8 cellular contexts compared by ENCODE assay signal in the genomic region with DNA sequence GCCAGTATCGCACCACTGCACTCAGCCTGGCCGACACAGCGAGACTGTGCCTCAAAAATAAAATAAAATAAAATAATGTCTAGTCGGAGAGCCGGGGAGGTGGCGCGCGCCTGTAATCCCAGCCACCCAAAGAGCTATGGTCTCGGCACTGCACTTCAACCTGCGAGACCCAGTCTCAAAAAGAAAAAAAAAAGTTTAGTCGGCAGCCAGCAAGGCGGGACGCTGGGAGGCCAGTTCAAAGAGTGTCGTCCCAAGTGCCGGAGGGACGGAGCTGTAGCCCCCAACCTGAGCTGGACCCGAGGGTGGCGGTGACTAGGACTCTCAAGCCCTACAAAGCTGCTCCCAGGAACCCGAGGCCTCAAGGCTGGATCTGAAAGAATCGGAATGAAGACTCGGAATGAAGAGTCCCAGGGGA. TPM values are rescaled to one million over a fixed set of nuclear protein-coding genes. Genes with fewer than 3 reads are reported as not detected.
DNase-seq lines count a peak whose midpoint lies in the region; ATAC-seq and TF ChIP-seq lines count a peak whose summit lies in the region.

No MANE protein-coding gene starts in this region.

- H3K9me3 ChIP-seq in thymus (ENCODE audit: control insufficient read depth): no peaks in the 10 kb centered on the region

- CTCF ChIA-PET in activated CD4-positive, alpha-beta T cell treated with anti-CD3 and anti-CD28 coated beads for 36 hours (lab: Charles Lee): interaction anchor here (0.9 to 2.7 kb wide), 6 partner anchors 17 to 259 kb away, joined by 3 to 20 read pairs (median 4); a partner anchor contains a TSS

- peak overlapping the region; percentile 80 for H3K4me3 Mint-ChIP-seq in activated CD4-positive, alpha-beta T cell treated with anti-CD3 and anti-CD28 coated beads for 36 hours
- peak overlapping the region; percentile 89 for H3K4me3 Mint-ChIP-seq in activated naive CD8-positive, alpha-beta T cell treated with anti-CD3 and anti-CD28 coated beads, Interleukin-2, amount 50 U/mL, for 24 hours

- H3K4me3 ChIP-seq in kidney epithelial cell (ENCODE audit: low read depth, low read length) (peak overlapping the region; percentile 38), thymus (ENCODE audit: low read length) (peak overlapping the region; percentile 57)

- no peaks in the 10 kb centered on the region for H3K27me3 Mint-ChIP-seq in activated CD4-positive, alpha-beta T cell treated with anti-CD3 and anti-CD28 coated beads for 36 hours
- no peaks in the 10 kb centered on the region for H3K27me3 Mint-ChIP-seq in activated naive CD8-positive, alpha-beta T cell treated with anti-CD3 and anti-CD28 coated beads, Interleukin-2, amount 50 U/mL, for 24 hours

- no peak for ATAC-seq in activated CD4-positive, alpha-beta T cell treated with anti-CD3 and anti-CD28 coated beads for 36 hours
- no peak for ATAC-seq in activated naive CD8-positive, alpha-beta T cell treated with anti-CD3 and anti-CD28 coated beads, Interleukin-2, amount 50 U/mL, for 24 hours

- H3K4me1 ChIP-seq in thymus (ENCODE audit: control insufficient read depth, insufficient read depth, low read length): no peaks in the 10 kb centered on the region

- H3K9me3 Mint-ChIP-seq in activated CD4-positive, alpha-beta T cell treated with anti-CD3 and anti-CD28 coated beads for 36 hours (ENCODE audit: low read depth): no peaks in the 10 kb centered on the region
- H3K9me3 Mint-ChIP-seq in activated naive CD8-positive, alpha-beta T cell treated with anti-CD3 and anti-CD28 coated beads, Interleukin-2, amount 50 U/mL, for 24 hours: no peaks in the 10 kb centered on the region

- H3K4me1 Mint-ChIP-seq in activated CD4-positive, alpha-beta T cell treated with anti-CD3 and anti-CD28 coated beads for 36 hours: peaks cover 10% of the 10 kb centered on the region
- H3K4me1 Mint-ChIP-seq in activated naive CD8-positive, alpha-beta T cell treated with anti-CD3 and anti-CD28 coated beads, Interleukin-2, amount 50 U/mL, for 24 hours: peaks cover 20% of the 10 kb centered on the region

- H3K36me3 ChIP-seq in kidney epithelial cell (ENCODE audit: control insufficient read depth, insufficient read depth, low read length): no peaks in the 10 kb centered on the region
- H3K36me3 ChIP-seq in thymus (ENCODE audit: control insufficient read depth, insufficient read depth): no peaks in the 10 kb centered on the region

- no peak for DNase-seq in activated CD4-positive, alpha-beta T cell treated with anti-CD3 and anti-CD28 coated beads for 36 hours
- DNase-seq in activated CD4-positive, alpha-beta T cell treated with anti-CD3 and anti-CD28 coated beads, Interleukin-2, amount 50 U/mL, for 1 hour: no peak
- no peak for DNase-seq in activated naive CD8-positive, alpha-beta T cell treated with anti-CD3 and anti-CD28 coated beads, Interleukin-2, amount 50 U/mL, for 24 hours
- no peak for DNase-seq in kidney epithelial cell (ENCODE audit: low read depth)
- no peak for DNase-seq in T1000 (lab: John Stamatoyannopoulos, UW)
- no peak for DNase-seq in NCI-H2171 (lab: John Stamatoyannopoulos, UW)
- DNase-seq in pons (ENCODE audit: low spot score): no peak

- 44% methylated on average over 21 of the region's 21 CpGs for WGBS in thymus

- no peak overlapping the region for H3K27ac ChIP-seq in thymus (ENCODE audit: low read depth)

- H3K36me3 Mint-ChIP-seq in activated CD4-positive, alpha-beta T cell treated with anti-CD3 and anti-CD28 coated beads for 36 hours (ENCODE audit: low read depth): no peaks in the 10 kb centered on the region
- peaks cover 4% of the 10 kb centered on the region for H3K36me3 Mint-ChIP-seq in activated naive CD8-positive, alpha-beta T cell treated with anti-CD3 and anti-CD28 coated beads, Interleukin-2, amount 50 U/mL, for 24 hours (ENCODE audit: low read depth)

- POLR2A ChIA-PET in activated CD4-positive, alpha-beta T cell treated with anti-CD3 and anti-CD28 coated beads for 36 hours (lab: Charles Lee): interaction anchor here (0.6 to 1.0 kb wide), 3 partner anchors 65 to 543 kb away, joined by 3 read pairs; a partner anchor contains a TSS

- intact Hi-C loops in activated CD4-positive, alpha-beta T cell treated with anti-CD3 and anti-CD28 coated beads for 36 hours (cut with DNase I, micrococcal nuclease): loop anchor here (1.0 to 5.0 kb wide), 9 partner anchors 28 to 361 kb away; a partner anchor contains a TSS

- no peaks in the 10 kb centered on the region for H3K27me3 ChIP-seq in kidney epithelial cell (ENCODE audit: control insufficient read depth, insufficient read depth, low read length)
- no peaks in the 10 kb centered on the region for H3K27me3 ChIP-seq in thymus (ENCODE audit: control insufficient read depth, insufficient read depth)

- peak overlapping the region; percentile 59 for H3K27ac Mint-ChIP-seq in activated CD4-positive, alpha-beta T cell treated with anti-CD3 and anti-CD28 coated beads for 36 hours
- H3K27ac Mint-ChIP-seq in activated naive CD8-positive, alpha-beta T cell treated with anti-CD3 and anti-CD28 coated beads, Interleukin-2, amount 50 U/mL, for 24 hours: no peak overlapping the region

- TF ChIP-seq CTCF in kidney epithelial cell (IDR thresholded peaks at IDR 0.05; ENCODE audit: insufficient read depth, low read length, poor library complexity, severe bottlenecking): no peak

RNA-seq across cellular contexts. Expression of a gene that starts 0.6 kb away (rescaled TPM):
- under 1 TPM in 1 of 2 experiments, not detected in 1; 0.34 TPM for total RNA-seq in activated CD4-positive, alpha-beta T cell treated with anti-CD3 and anti-CD28 coated beads for 36 hours
- total RNA-seq in kidney epithelial cell: not detected in 2 replicates
- 0.16 TPM for polyA plus RNA-seq in thymus

RNA-seq across cellular contexts. Expression of a gene that starts 7.0 kb away (rescaled TPM):
- 1 to 10 TPM in 1 of 2 experiments, under 1 TPM in 1; 0.96 to 1.2 TPM for total RNA-seq in activated CD4-positive, alpha-beta T cell treated with anti-CD3 and anti-CD28 coated beads for 36 hours
- 5.4 and 6.0 TPM in 2 replicates for total RNA-seq in kidney epithelial cell
- 4.6 TPM for polyA plus RNA-seq in thymus

RNA-seq across cellular contexts. Expression of a gene that starts 27.7 kb away (rescaled TPM):
- 10 to 100 TPM; 43.8 to 58.6 TPM for total RNA-seq in activated CD4-positive, alpha-beta T cell treated with anti-CD3 and anti-CD28 coated beads for 36 hours
- total RNA-seq in kidney epithelial cell: 17.6 and 24.6 TPM in 2 replicates
- polyA plus RNA-seq in thymus: 17.5 TPM

RNA-seq across cellular contexts. Expression of a gene that starts 34.3 kb away (rescaled TPM):
- under 1 TPM; 0.28 to 0.59 TPM for total RNA-seq in activated CD4-positive, alpha-beta T cell treated with anti-CD3 and anti-CD28 coated beads for 36 hours
- total RNA-seq in kidney epithelial cell: 0.46 and 1.7 TPM in 2 replicates
- 17.9 TPM for polyA plus RNA-seq in thymus
